In the genomic region with DNA sequence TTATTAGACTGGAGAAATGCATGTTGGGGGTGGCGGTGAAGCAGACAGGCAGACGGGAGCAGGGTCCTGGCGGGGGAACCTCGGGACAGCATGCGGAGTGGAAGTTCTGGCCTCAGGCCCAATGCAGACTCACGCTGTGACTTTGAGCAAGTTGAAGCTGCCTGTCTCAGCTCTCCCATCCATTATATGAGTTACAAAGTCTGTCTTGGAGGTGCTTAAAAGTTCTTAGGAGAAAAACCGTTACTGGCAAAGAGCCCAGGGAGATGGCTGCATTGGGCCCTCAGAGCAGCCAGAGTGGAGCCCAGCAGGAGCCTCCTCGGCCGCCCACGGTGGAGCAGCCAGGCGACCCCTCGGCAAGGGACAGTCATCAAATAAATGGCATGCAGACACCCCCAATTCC, we compare ENCODE assay signal across 11 cellular contexts.
DNase-seq lines count a peak whose midpoint lies in the region; ATAC-seq, FAIRE-seq and TF ChIP-seq lines count a peak whose summit lies in the region.
"Had no signal": no experiment of that assay in that cellular context is flagged by ENCODE, and none has a peak within 500 bp of the region (broad histone marks: within the 10 kb centered on the region; RNA-seq: fewer than 3 reads in every experiment).

No MANE protein-coding gene starts in this region.

- ATAC-seq in RWPE2 (ENCODE audit: low read depth), result no peak
- no peak for ATAC-seq in GM19452 (IDR thresholded peaks at IDR 0.05; ENCODE audit: unreplicated experiment)
- ATAC-seq: activated T-cell treated with anti-CD3 and anti-CD28 coated beads, Interleukin-2, amount 50 U/mL, for 72 hours had no signal

- no peaks in the 10 kb centered on the region for H3K9me3 ChIP-seq in RWPE2 (ENCODE audit: severe bottlenecking)

- POLR2A ChIA-PET in activated CD4-positive, alpha-beta memory T cell treated with anti-CD3 and anti-CD28 coated beads, Interleukin-2, amount 10 ng/mL, durations not matched to agents 7 days and 5 days (lab: Charles Lee), result no interaction called here

- H3K36me3 ChIP-seq in RWPE2 (ENCODE audit: low read depth) (no peaks in the 10 kb centered on the region), rectal smooth muscle tissue (ENCODE audit: control insufficient read depth, insufficient read depth, low read length) (no peaks in the 10 kb centered on the region)

- FAIRE-seq in HTR-8/SVneo (lab: Jason Lieb, UNC), result no peak

- H3K4me3 Mint-ChIP-seq in activated CD4-positive, alpha-beta memory T cell treated with anti-CD3 and anti-CD28 coated beads, Interleukin-2, amount 10 ng/mL, durations not matched to agents 7 days and 5 days, result no peak overlapping the region
- H3K4me3 Mint-ChIP-seq: activated T-cell treated with anti-CD3 and anti-CD28 coated beads, Interleukin-2, amount 50 U/mL, for 72 hours; CD4-positive, alpha-beta T cell had no signal

- H3K4me3 ChIP-seq in RWPE2 (ENCODE audit: severe bottlenecking) (no peak overlapping the region), rectal smooth muscle tissue (ENCODE audit: low read length) (no peak overlapping the region)

- CTCF ChIA-PET in activated CD4-positive, alpha-beta memory T cell treated with anti-CD3 and anti-CD28 coated beads, Interleukin-2, amount 10 ng/mL, durations not matched to agents 7 days and 5 days (lab: Charles Lee), result no interaction called here

- H3K36me3 Mint-ChIP-seq in activated CD4-positive, alpha-beta memory T cell treated with anti-CD3 and anti-CD28 coated beads, Interleukin-2, amount 10 ng/mL, durations not matched to agents 7 days and 5 days (ENCODE audit: low read depth), result no peaks in the 10 kb centered on the region

- peak; percentile 69 for DNase-seq in Ammon's horn (ENCODE audit: low spot score)
- no peak for DNase-seq in RWPE2 (ENCODE audit: low spot score)
- DNase-seq in glomerular visceral epithelial cell (ENCODE audit: extremely low spot score), result peak; percentile 39
- no peak for DNase-seq in activated CD4-positive, alpha-beta memory T cell treated with anti-CD3 and anti-CD28 coated beads, Interleukin-2, amount 10 ng/mL, durations not matched to agents 7 days and 5 days
- no peak for DNase-seq in HTR-8/SVneo (ENCODE audit: insufficient read length, low spot score)
- no peak for DNase-seq in activated effector memory CD4-positive, alpha-beta T cell treated with anti-CD3 and anti-CD28 coated beads, Interleukin-2, amount 50 U/mL, for 16 hours
- DNase-seq: activated T-cell treated with anti-CD3 and anti-CD28 coated beads, Interleukin-2, amount 50 U/mL, for 72 hours; CD4-positive, alpha-beta T cell; NCI-H510A had no signal

- H3K27me3 ChIP-seq in RWPE2 (ENCODE audit: insufficient read depth, poor library complexity, severe bottlenecking) (no peaks in the 10 kb centered on the region), rectal smooth muscle tissue (ENCODE audit: control insufficient read depth, insufficient read depth, low read length) (no peaks in the 10 kb centered on the region)

- H3K9me3 Mint-ChIP-seq in activated CD4-positive, alpha-beta memory T cell treated with anti-CD3 and anti-CD28 coated beads, Interleukin-2, amount 10 ng/mL, durations not matched to agents 7 days and 5 days, result no peaks in the 10 kb centered on the region
- H3K9me3 Mint-ChIP-seq: activated T-cell treated with anti-CD3 and anti-CD28 coated beads, Interleukin-2, amount 50 U/mL, for 72 hours; CD4-positive, alpha-beta T cell had no signal

- peaks cover 26% of the 10 kb centered on the region for H3K4me1 ChIP-seq in RWPE2 (ENCODE audit: insufficient read depth, poor library complexity, severe bottlenecking)
- peaks cover 25% of the 10 kb centered on the region for H3K4me1 ChIP-seq in rectal smooth muscle tissue (ENCODE audit: control insufficient read depth, insufficient read depth, low read length)

- H3K27ac ChIP-seq in RWPE2 (ENCODE audit: poor library complexity, severe bottlenecking) (peak overlapping the region; percentile 82), rectal smooth muscle tissue (ENCODE audit: low read depth, low read length) (peak overlapping the region; percentile 89)

- H3K27ac Mint-ChIP-seq in activated CD4-positive, alpha-beta memory T cell treated with anti-CD3 and anti-CD28 coated beads, Interleukin-2, amount 10 ng/mL, durations not matched to agents 7 days and 5 days, result no peak overlapping the region
- H3K27ac Mint-ChIP-seq: activated T-cell treated with anti-CD3 and anti-CD28 coated beads, Interleukin-2, amount 50 U/mL, for 72 hours; CD4-positive, alpha-beta T cell had no signal

- no peak overlapping the region for H3K9ac ChIP-seq in rectal smooth muscle tissue (ENCODE audit: low read length)

- no peaks in the 10 kb centered on the region for H3K27me3 Mint-ChIP-seq in activated CD4-positive, alpha-beta memory T cell treated with anti-CD3 and anti-CD28 coated beads, Interleukin-2, amount 10 ng/mL, durations not matched to agents 7 days and 5 days

- no peak for TF ChIP-seq CTCF in RWPE2 (IDR thresholded peaks at IDR 0.05; ENCODE audit: poor library complexity, severe bottlenecking)

- H3K4me1 Mint-ChIP-seq in activated CD4-positive, alpha-beta memory T cell treated with anti-CD3 and anti-CD28 coated beads, Interleukin-2, amount 10 ng/mL, durations not matched to agents 7 days and 5 days, result peaks cover 7% of the 10 kb centered on the region

Comparison
In these comparisons a context has a peak if more than half of its experiments do, and no peak if none do; other contexts are left out.
1. DNase-seq: peak in Ammon's horn (single experiment) and glomerular visceral epithelial cell (single experiment); none in RWPE2 (single experiment), activated CD4-positive, alpha-beta memory T cell treated with anti-CD3 and anti-CD28 coated beads, Interleukin-2, amount 10 ng/mL, durations not matched to agents 7 days and 5 days (single experiment), HTR-8/SVneo (single experiment) and activated effector memory CD4-positive, alpha-beta T cell treated with anti-CD3 and anti-CD28 coated beads, Interleukin-2, amount 50 U/mL, for 16 hours (single experiment).